In genomic region chr3:58209933-58210332, GRCh38 we compare ENCODE assay signal across 3 cellular contexts.
TF ChIP-seq lines count a peak whose summit lies in the region.

No MANE protein-coding gene starts in this region.

TF ChIP-seq in SK-N-SH, 30 proteins besides CTCF, POLR2A, EP300 and RAD21:
- TF ChIP-seq IRF3 (IDR thresholded peaks at IDR 0.05; ENCODE audit: low read depth, low read length) (no peak), EZH2phosphoT487 (IDR thresholded peaks at IDR 0.05; ENCODE audit: borderline replicate concordance, low read depth) (no peak), GATA2 (CRISPR knock-in tag; IDR thresholded peaks at IDR 0.05) (no peak), NRF1 (IDR thresholded peaks at IDR 0.05; ENCODE audit: low read depth, low read length) (no peak), POLR2AphosphoS5 (IDR thresholded peaks at IDR 0.05; ENCODE audit: low read depth, low read length) (no peak), YY1 (IDR thresholded peaks at IDR 0.05; ENCODE audit: low read depth) (no peak), MEF2A (IDR thresholded peaks at IDR 0.05; ENCODE audit: borderline replicate concordance, low read depth) (no peak), GABPA (IDR thresholded peaks at IDR 0.05; ENCODE audit: low read depth) (no peak), RXRA (IDR thresholded peaks at IDR 0.05; ENCODE audit: borderline replicate concordance, low read depth) (no peak), MXI1 (IDR thresholded peaks at IDR 0.05; ENCODE audit: low read depth, low read length) (no peak), TEAD4 (IDR thresholded peaks at IDR 0.05; ENCODE audit: borderline replicate concordance, insufficient read depth) (no peak), TCF12 (IDR thresholded peaks at IDR 0.05) (no peak), MAX (IDR thresholded peaks at IDR 0.05; ENCODE audit: low read depth) (no peak), RFX5 (IDR thresholded peaks at IDR 0.05; ENCODE audit: low read length) (no peak), SIN3A (IDR thresholded peaks at IDR 0.05; ENCODE audit: borderline replicate concordance, low read depth, low read length) (no peak)

TF ChIP-seq in SK-N-SH treated with all-trans-retinoic acid at 6 μM for 48 hours, 23 proteins besides CTCF, POLR2A, EP300 and RAD21:
- TF ChIP-seq ISL1 (CRISPR knock-in tag; IDR thresholded peaks at IDR 0.05) (no peak), ZFP3 (CRISPR knock-in tag; IDR thresholded peaks at IDR 0.05) (no peak), SNAI2 (CRISPR knock-in tag; IDR thresholded peaks at IDR 0.05) (no peak), POU6F1 (CRISPR knock-in tag; IDR thresholded peaks at IDR 0.05; ENCODE audit: borderline replicate concordance, low read depth) (no peak), GLIS3 (CRISPR knock-in tag; IDR thresholded peaks at IDR 0.05) (no peak), ZNF565 (CRISPR knock-in tag; conservative IDR thresholded peaks at IDR 0.05; ENCODE audit: low read depth) (no peak), TCF4 (CRISPR knock-in tag; IDR thresholded peaks at IDR 0.05; ENCODE audit: borderline replicate concordance) (no peak), ZFP30 (CRISPR knock-in tag; IDR thresholded peaks at IDR 0.05) (no peak), RARB (CRISPR knock-in tag; IDR thresholded peaks at IDR 0.05) (no peak)
- TF ChIP-seq, protein P1, sequence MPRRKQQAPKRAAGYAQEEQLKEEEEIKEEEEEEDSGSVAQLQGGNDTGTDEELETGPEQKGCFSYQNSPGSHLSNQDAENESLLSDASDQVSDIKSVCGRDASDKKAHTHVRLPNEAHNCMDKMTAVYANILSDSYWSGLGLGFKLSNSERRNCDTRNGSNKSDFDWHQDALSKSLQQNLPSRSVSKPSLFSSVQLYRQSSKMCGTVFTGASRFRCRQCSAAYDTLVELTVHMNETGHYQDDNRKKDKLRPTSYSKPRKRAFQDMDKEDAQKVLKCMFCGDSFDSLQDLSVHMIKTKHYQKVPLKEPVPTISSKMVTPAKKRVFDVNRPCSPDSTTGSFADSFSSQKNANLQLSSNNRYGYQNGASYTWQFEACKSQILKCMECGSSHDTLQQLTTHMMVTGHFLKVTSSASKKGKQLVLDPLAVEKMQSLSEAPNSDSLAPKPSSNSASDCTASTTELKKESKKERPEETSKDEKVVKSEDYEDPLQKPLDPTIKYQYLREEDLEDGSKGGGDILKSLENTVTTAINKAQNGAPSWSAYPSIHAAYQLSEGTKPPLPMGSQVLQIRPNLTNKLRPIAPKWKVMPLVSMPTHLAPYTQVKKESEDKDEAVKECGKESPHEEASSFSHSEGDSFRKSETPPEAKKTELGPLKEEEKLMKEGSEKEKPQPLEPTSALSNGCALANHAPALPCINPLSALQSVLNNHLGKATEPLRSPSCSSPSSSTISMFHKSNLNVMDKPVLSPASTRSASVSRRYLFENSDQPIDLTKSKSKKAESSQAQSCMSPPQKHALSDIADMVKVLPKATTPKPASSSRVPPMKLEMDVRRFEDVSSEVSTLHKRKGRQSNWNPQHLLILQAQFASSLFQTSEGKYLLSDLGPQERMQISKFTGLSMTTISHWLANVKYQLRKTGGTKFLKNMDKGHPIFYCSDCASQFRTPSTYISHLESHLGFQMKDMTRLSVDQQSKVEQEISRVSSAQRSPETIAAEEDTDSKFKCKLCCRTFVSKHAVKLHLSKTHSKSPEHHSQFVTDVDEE (CRISPR knock-in tag; IDR thresholded peaks at IDR 0.05): no peak
- TF ChIP-seq, protein P2, sequence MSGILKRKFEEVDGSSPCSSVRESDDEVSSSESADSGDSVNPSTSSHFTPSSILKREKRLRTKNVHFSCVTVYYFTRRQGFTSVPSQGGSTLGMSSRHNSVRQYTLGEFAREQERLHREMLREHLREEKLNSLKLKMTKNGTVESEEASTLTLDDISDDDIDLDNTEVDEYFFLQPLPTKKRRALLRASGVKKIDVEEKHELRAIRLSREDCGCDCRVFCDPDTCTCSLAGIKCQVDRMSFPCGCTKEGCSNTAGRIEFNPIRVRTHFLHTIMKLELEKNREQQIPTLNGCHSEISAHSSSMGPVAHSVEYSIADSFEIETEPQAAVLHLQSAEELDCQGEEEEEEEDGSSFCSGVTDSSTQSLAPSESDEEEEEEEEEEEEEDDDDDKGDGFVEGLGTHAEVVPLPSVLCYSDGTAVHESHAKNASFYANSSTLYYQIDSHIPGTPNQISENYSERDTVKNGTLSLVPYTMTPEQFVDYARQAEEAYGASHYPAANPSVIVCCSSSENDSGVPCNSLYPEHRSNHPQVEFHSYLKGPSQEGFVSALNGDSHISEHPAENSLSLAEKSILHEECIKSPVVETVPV (CRISPR knock-in tag; IDR thresholded peaks at IDR 0.05): no peak

TF ChIP-seq in K562, 482 proteins besides CTCF, POLR2A, EP300 and RAD21:
- TF ChIP-seq ZNF512 (tag; IDR thresholded peaks at IDR 0.05): peak; percentile 87
- no peak for TF ChIP-seq ZNF184 (CRISPR knock-in tag; IDR thresholded peaks at IDR 0.05)
